Comparison of ENCODE assay signal across 37 cellular contexts in the genomic region with DNA sequence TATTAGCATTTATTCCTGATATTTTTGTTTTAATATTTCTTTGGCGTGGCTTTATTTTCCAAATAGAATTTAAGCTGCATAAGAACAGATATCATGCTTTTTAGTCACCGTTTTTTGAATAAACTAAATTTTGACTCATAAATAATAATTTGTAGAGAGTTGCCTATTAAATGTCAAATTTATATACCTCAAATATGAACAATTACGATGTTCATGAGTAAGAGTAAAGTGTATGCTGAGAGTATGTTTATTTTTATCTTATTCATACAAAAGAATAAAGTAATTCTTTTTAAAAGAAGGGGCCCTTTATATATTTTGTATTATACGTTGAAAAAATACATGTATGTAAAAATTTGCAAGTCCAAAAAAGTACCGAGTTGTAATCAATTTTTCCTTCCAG.
"Had no signal": no experiment of that assay in that cellular context is flagged by ENCODE, and none has a peak within 500 bp of the region (broad histone marks: within the 10 kb centered on the region; RNA-seq: fewer than 3 reads in every experiment).

No MANE protein-coding gene starts in this region.

- H3K4me1 ChIP-seq: body of pancreas, breast epithelium had no signal

- H3K27me3 ChIP-seq: body of pancreas, brain microvascular endothelial cell, breast epithelium had no signal

- H3K36me3 ChIP-seq: brain microvascular endothelial cell, breast epithelium, WERI-Rb-1 had no signal

- H3K36me3 Mint-ChIP-seq: activated CD4-positive, alpha-beta memory T cell treated with anti-CD3 and anti-CD28 coated beads for 36 hours; activated naive CD4-positive, alpha-beta T cell treated with anti-CD3 and anti-CD28 coated beads, Interleukin-2, amount 10 ng/mL, durations not matched to agents 7 days and 5 days; activated naive CD4-positive, alpha-beta T cell treated with anti-CD3 and anti-CD28 coated beads, Interleukin-2, amount 50 U/mL, for 24 hours; activated naive CD8-positive, alpha-beta T cell treated with anti-CD3 and anti-CD28 coated beads, Interleukin-2, amount 10 ng/mL, durations not matched to agents 7 days and 5 days had no signal

- H3K27ac ChIP-seq: body of pancreas, brain microvascular endothelial cell, breast epithelium, WERI-Rb-1 had no signal

- H3K27ac Mint-ChIP-seq: activated B cell treated with CpG ODN at 0.5 μM for 24 hours; activated CD4-positive, alpha-beta memory T cell treated with anti-CD3 and anti-CD28 coated beads for 36 hours; activated CD4-positive, alpha-beta T cell treated with anti-CD3 and anti-CD28 coated beads, Interleukin-2, amount 10 ng/mL, durations not matched to agents 24 days and 14 days; activated CD8-positive, alpha-beta T cell treated with anti-CD3 and anti-CD28 coated beads for 36 hours; activated naive CD4-positive, alpha-beta T cell treated with anti-CD3 and anti-CD28 coated beads, Interleukin-2, amount 10 ng/mL, durations not matched to agents 7 days and 5 days; activated naive CD4-positive, alpha-beta T cell treated with anti-CD3 and anti-CD28 coated beads, Interleukin-2, amount 50 U/mL, for 24 hours; activated naive CD8-positive, alpha-beta T cell; activated naive CD8-positive, alpha-beta T cell treated with anti-CD3 and anti-CD28 coated beads, Interleukin-2, amount 10 ng/mL, durations not matched to agents 7 days and 5 days; activated naive CD8-positive, alpha-beta T cell treated with anti-CD3 and anti-CD28 coated beads, Interleukin-2, amount 50 U/mL, for 24 hours; activated T-cell treated with anti-CD3 and anti-CD28 coated beads, Interleukin-2, amount 50 U/mL, for 72 hours; activated T-helper 1 cell treated with anti-CD3 and anti-CD28 coated beads, Interleukin-12 subunit alpha, Interleukin-12 subunit beta, Interleukin-2, Interleukin-4 antibody, amounts not matched to agents 30 ng/mL and 10 ng/mL and 1 ng/mL, durations not matched to agents 14 hours and 24 hours and 36 hours; activated T-helper 17 cell treated with anti-CD3 and anti-CD28 coated beads, Interleukin-2, amount 50 U/mL, for 72 hours; T-helper 1 cell treated with Interleukin-12 subunit alpha and Interleukin-12 subunit beta and Interleukin-4 antibody, amounts not matched to agents 30 μg/mL and 1 μg/mL, for 36 hours; T-helper 2 cell treated with Interferon-gamma antibody and Interleukin-4, amounts not matched to agents 5 μg/mL and 100 μg/mL, for 36 hours had no signal

- H3K4me3 ChIP-seq: body of pancreas, breast epithelium had no signal

- ATAC-seq: activated CD8-positive, alpha-beta T cell treated with anti-CD3 and anti-CD28 coated beads for 36 hours; activated naive CD8-positive, alpha-beta T cell treated with anti-CD3 and anti-CD28 coated beads, Interleukin-2, amount 50 U/mL, for 24 hours; activated T-cell treated with anti-CD3 and anti-CD28 coated beads, Interleukin-2, amount 50 U/mL, for 4 hours; activated T-cell treated with anti-CD3 and anti-CD28 coated beads, Interleukin-2, amount 50 U/mL, for 72 hours; activated T-helper 17 cell treated with anti-CD3 and anti-CD28 coated beads, Interleukin-2, amount 50 U/mL, for 72 hours; body of pancreas had no signal

- H3K9me3 ChIP-seq: body of pancreas, breast epithelium had no signal

- H3K4me3 Mint-ChIP-seq: activated B cell treated with CpG ODN at 0.5 μM for 24 hours; activated CD4-positive, alpha-beta memory T cell treated with anti-CD3 and anti-CD28 coated beads for 36 hours; activated CD4-positive, alpha-beta T cell treated with anti-CD3 and anti-CD28 coated beads, Interleukin-2, amount 10 ng/mL, durations not matched to agents 24 days and 14 days; activated CD8-positive, alpha-beta T cell treated with anti-CD3 and anti-CD28 coated beads for 36 hours; activated naive CD4-positive, alpha-beta T cell treated with anti-CD3 and anti-CD28 coated beads, Interleukin-2, amount 10 ng/mL, durations not matched to agents 7 days and 5 days; activated naive CD4-positive, alpha-beta T cell treated with anti-CD3 and anti-CD28 coated beads, Interleukin-2, amount 50 U/mL, for 24 hours; activated naive CD8-positive, alpha-beta T cell; activated naive CD8-positive, alpha-beta T cell treated with anti-CD3 and anti-CD28 coated beads, Interleukin-2, amount 10 ng/mL, durations not matched to agents 7 days and 5 days; activated naive CD8-positive, alpha-beta T cell treated with anti-CD3 and anti-CD28 coated beads, Interleukin-2, amount 50 U/mL, for 24 hours; activated T-cell treated with anti-CD3 and anti-CD28 coated beads, Interleukin-2, amount 50 U/mL, for 4 hours; activated T-cell treated with anti-CD3 and anti-CD28 coated beads, Interleukin-2, amount 50 U/mL, for 72 hours; activated T-helper 1 cell treated with anti-CD3 and anti-CD28 coated beads, Interleukin-12 subunit alpha, Interleukin-12 subunit beta, Interleukin-2, Interleukin-4 antibody, amounts not matched to agents 30 ng/mL and 10 ng/mL and 1 ng/mL, durations not matched to agents 14 hours and 24 hours and 36 hours; activated T-helper 17 cell treated with anti-CD3 and anti-CD28 coated beads, Interleukin-2, amount 50 U/mL, for 72 hours; T-helper 1 cell treated with Interleukin-12 subunit alpha and Interleukin-12 subunit beta and Interleukin-4 antibody, amounts not matched to agents 30 μg/mL and 1 μg/mL, for 36 hours; T-helper 2 cell treated with Interferon-gamma antibody and Interleukin-4, amounts not matched to agents 5 μg/mL and 100 μg/mL, for 36 hours had no signal

- DNase-seq: activated B cell treated with CpG ODN at 0.5 μM for 24 hours; activated CD4-positive, alpha-beta memory T cell treated with anti-CD3 and anti-CD28 coated beads for 36 hours; activated CD4-positive, alpha-beta T cell treated with anti-CD3 and anti-CD28 coated beads for 4 hours; activated CD4-positive, alpha-beta T cell treated with anti-CD3 and anti-CD28 coated beads, Interleukin-2, amount 10 ng/mL, durations not matched to agents 24 days and 14 days; activated CD4-positive, alpha-beta T cell treated with anti-CD3 and anti-CD28 coated beads, Interleukin-2, amount 50 U/mL, for 1 hour; activated CD4-positive, alpha-beta T cell treated with anti-CD3 and anti-CD28 coated beads, Interleukin-2, amount 50 U/mL, for 4 hours; activated CD4-positive, CD25-positive, alpha-beta regulatory T cell treated with anti-CD3 and anti-CD28 coated beads, Interleukin-2, amount 50 U/mL, for 72 hours; activated CD8-positive, alpha-beta memory T cell treated with anti-CD3 and anti-CD28 coated beads, Interleukin-2, amount 50 U/mL, for 4 hours; activated CD8-positive, alpha-beta T cell treated with anti-CD3 and anti-CD28 coated beads for 36 hours; activated effector memory CD4-positive, alpha-beta T cell treated with anti-CD3 and anti-CD28 coated beads, Interleukin-2, amount 50 U/mL, for 16 hours; activated gamma-delta T cell treated with Interleukin-2 at 50 U/mL for 16 hours; activated naive CD4-positive, alpha-beta T cell; activated naive CD4-positive, alpha-beta T cell treated with anti-CD3 and anti-CD28 coated beads, Interleukin-2, amount 10 ng/mL, durations not matched to agents 7 days and 5 days; activated naive CD8-positive, alpha-beta T cell treated with anti-CD3 and anti-CD28 coated beads, Interleukin-2, amount 10 ng/mL, durations not matched to agents 7 days and 5 days; activated naive CD8-positive, alpha-beta T cell treated with anti-CD3 and anti-CD28 coated beads, Interleukin-2, amount 50 U/mL, for 24 hours; activated T-cell treated with anti-CD3 and anti-CD28 coated beads for 4 hours; activated T-cell treated with anti-CD3 and anti-CD28 coated beads, Interleukin-2, amount 50 U/mL, for 1 hour; activated T-cell treated with anti-CD3 and anti-CD28 coated beads, Interleukin-2, amount 50 U/mL, for 4 hours; activated T-cell treated with anti-CD3 and anti-CD28 coated beads, Interleukin-2, amount 50 U/mL, for 72 hours; amygdala; anterior cingulate cortex; body of pancreas; brain microvascular endothelial cell; central memory CD4-positive, alpha-beta T cell; T-helper 1 cell; T-helper 2 cell; T-helper 9 cell; WERI-Rb-1 had no signal

- H3K4me1 Mint-ChIP-seq: activated B cell treated with CpG ODN at 0.5 μM for 24 hours; activated CD4-positive, alpha-beta T cell treated with anti-CD3 and anti-CD28 coated beads, Interleukin-2, amount 10 ng/mL, durations not matched to agents 24 days and 14 days; activated naive CD4-positive, alpha-beta T cell treated with anti-CD3 and anti-CD28 coated beads, Interleukin-2, amount 10 ng/mL, durations not matched to agents 7 days and 5 days; activated naive CD4-positive, alpha-beta T cell treated with anti-CD3 and anti-CD28 coated beads, Interleukin-2, amount 50 U/mL, for 24 hours; activated naive CD8-positive, alpha-beta T cell treated with anti-CD3 and anti-CD28 coated beads, Interleukin-2, amount 10 ng/mL, durations not matched to agents 7 days and 5 days; activated naive CD8-positive, alpha-beta T cell treated with anti-CD3 and anti-CD28 coated beads, Interleukin-2, amount 50 U/mL, for 24 hours; activated T-helper 17 cell treated with anti-CD3 and anti-CD28 coated beads, Interleukin-2, amount 50 U/mL, for 72 hours had no signal

- H3K27me3 Mint-ChIP-seq: activated B cell treated with CpG ODN at 0.5 μM for 24 hours; activated CD4-positive, alpha-beta memory T cell treated with anti-CD3 and anti-CD28 coated beads for 36 hours; activated CD4-positive, alpha-beta T cell treated with anti-CD3 and anti-CD28 coated beads, Interleukin-2, amount 10 ng/mL, durations not matched to agents 24 days and 14 days; activated naive CD4-positive, alpha-beta T cell treated with anti-CD3 and anti-CD28 coated beads, Interleukin-2, amount 10 ng/mL, durations not matched to agents 7 days and 5 days; activated T-helper 17 cell treated with anti-CD3 and anti-CD28 coated beads, Interleukin-2, amount 50 U/mL, for 72 hours had no signal

- H3K9me3 Mint-ChIP-seq: activated B cell treated with CpG ODN at 0.5 μM for 24 hours; activated CD4-positive, alpha-beta memory T cell treated with anti-CD3 and anti-CD28 coated beads for 36 hours; activated CD4-positive, alpha-beta T cell treated with anti-CD3 and anti-CD28 coated beads, Interleukin-2, amount 10 ng/mL, durations not matched to agents 24 days and 14 days; activated CD8-positive, alpha-beta T cell treated with anti-CD3 and anti-CD28 coated beads for 36 hours; activated naive CD4-positive, alpha-beta T cell treated with anti-CD3 and anti-CD28 coated beads, Interleukin-2, amount 10 ng/mL, durations not matched to agents 7 days and 5 days; activated naive CD8-positive, alpha-beta T cell treated with anti-CD3 and anti-CD28 coated beads, Interleukin-2, amount 10 ng/mL, durations not matched to agents 7 days and 5 days; activated naive CD8-positive, alpha-beta T cell treated with anti-CD3 and anti-CD28 coated beads, Interleukin-2, amount 50 U/mL, for 24 hours; activated T-cell treated with anti-CD3 and anti-CD28 coated beads, Interleukin-2, amount 50 U/mL, for 4 hours; activated T-cell treated with anti-CD3 and anti-CD28 coated beads, Interleukin-2, amount 50 U/mL, for 72 hours; activated T-helper 1 cell treated with anti-CD3 and anti-CD28 coated beads, Interleukin-12 subunit alpha, Interleukin-12 subunit beta, Interleukin-2, Interleukin-4 antibody, amounts not matched to agents 30 ng/mL and 10 ng/mL and 1 ng/mL, durations not matched to agents 14 hours and 24 hours and 36 hours; activated T-helper 17 cell treated with anti-CD3 and anti-CD28 coated beads, Interleukin-2, amount 50 U/mL, for 72 hours; T-helper 1 cell treated with Interleukin-12 subunit alpha and Interleukin-12 subunit beta and Interleukin-4 antibody, amounts not matched to agents 30 μg/mL and 1 μg/mL, for 36 hours; T-helper 2 cell treated with Interferon-gamma antibody and Interleukin-4, amounts not matched to agents 5 μg/mL and 100 μg/mL, for 36 hours had no signal

- FAIRE-seq: astrocyte, TTC549 had no signal
